31 cellular contexts compared by ENCODE assay signal in the genomic region with DNA sequence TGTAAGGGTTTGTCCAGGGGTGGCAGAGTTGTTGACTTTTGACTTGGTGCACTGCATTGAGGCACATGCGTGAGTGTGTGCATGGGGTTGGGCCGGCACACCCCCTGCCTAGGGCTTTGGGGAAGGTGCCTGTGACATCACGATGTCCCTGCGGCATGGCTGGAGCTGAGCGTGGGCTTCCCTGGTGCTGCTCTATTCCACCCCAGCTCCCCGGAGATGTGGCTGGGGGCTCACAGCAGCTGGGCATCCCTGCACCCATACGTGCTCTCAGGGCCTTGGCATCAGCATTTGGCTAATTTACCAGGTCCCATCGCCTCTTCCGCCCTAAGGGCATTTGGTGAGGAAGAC. TPM values are rescaled to one million over a fixed set of nuclear protein-coding genes. Genes with fewer than 3 reads are reported as not detected.
A peak's percentile ranks its signal among the peaks of the same experiment; 100 is the strongest.
DNase-seq lines count a peak whose midpoint lies in the region; ATAC-seq and TF ChIP-seq lines count a peak whose summit lies in the region.
"Had no signal": no experiment of that assay in that cellular context is flagged by ENCODE, and none has a peak within 500 bp of the region (broad histone marks: within the 10 kb centered on the region; RNA-seq: fewer than 3 reads in every experiment).

No MANE protein-coding gene starts in this region.

- H3K27ac Mint-ChIP-seq in Caco-2 (ENCODE audit: unreplicated experiment) = peak overlapping the region; percentile 97
- peak overlapping the region; percentile 29 for H3K27ac Mint-ChIP-seq in progenitor cell of endocrine pancreas
- H3K27ac Mint-ChIP-seq: activated naive CD8-positive, alpha-beta T cell treated with anti-CD3 and anti-CD28 coated beads for 36 hours; CD8-positive, alpha-beta T cell; T-helper 2 cell treated with Interferon-gamma antibody and Interleukin-4, amounts not matched to agents 5 μg/mL and 100 μg/mL, for 36 hours had no signal

- H3K27me3 Mint-ChIP-seq in Caco-2 (ENCODE audit: insufficient read depth, unreplicated experiment) (no peaks in the 10 kb centered on the region), progenitor cell of endocrine pancreas (no peaks in the 10 kb centered on the region)
- H3K27me3 Mint-ChIP-seq: activated CD4-positive, alpha-beta T cell treated with anti-CD3 and anti-CD28 coated beads, Interleukin-2, amount 10 ng/mL, durations not matched to agents 7 days and 5 days; activated naive CD8-positive, alpha-beta T cell treated with anti-CD3 and anti-CD28 coated beads for 36 hours had no signal

- no peak overlapping the region for H3K4me3 Mint-ChIP-seq in Caco-2 (ENCODE audit: unreplicated experiment)
- no peak overlapping the region for H3K4me3 Mint-ChIP-seq in progenitor cell of endocrine pancreas (ENCODE audit: low read depth)
- H3K4me3 Mint-ChIP-seq: activated CD4-positive, alpha-beta T cell treated with anti-CD3 and anti-CD28 coated beads, Interleukin-2, amount 10 ng/mL, durations not matched to agents 7 days and 5 days; activated naive CD8-positive, alpha-beta T cell treated with anti-CD3 and anti-CD28 coated beads for 36 hours; CD8-positive, alpha-beta T cell; T-helper 2 cell treated with Interferon-gamma antibody and Interleukin-4, amounts not matched to agents 5 μg/mL and 100 μg/mL, for 36 hours had no signal

- BruUV-seq in Caco-2 (replicated peaks; lab: Mats Ljungman, UMichigan) = no TSS peak

- H3K4me1 ChIP-seq in Caco-2 (peaks cover 36% of the 10 kb centered on the region), right atrium auricular region (no peaks in the 10 kb centered on the region), BE2C (no peaks in the 10 kb centered on the region)
- H3K4me1 ChIP-seq: prostate gland had no signal

- H3K27me3 ChIP-seq in Caco-2 (replicated peaks; ENCODE audit: control insufficient read depth, insufficient read depth, low read length) (no peaks in the 10 kb centered on the region), right atrium auricular region (no peaks in the 10 kb centered on the region), BE2C (no peaks in the 10 kb centered on the region)
- H3K27me3 ChIP-seq: neural progenitor cell, tibial nerve had no signal

- intact Hi-C loops in Caco-2 (cut with micrococcal nuclease; ENCODE audit: unreplicated experiment) = no loop called here

- CTCF ChIA-PET in Caco-2 (lab: Charles Lee) = no interaction called here

- H3K9me3 ChIP-seq in Caco-2 (no peaks in the 10 kb centered on the region), right atrium auricular region (no peaks in the 10 kb centered on the region), BE2C (no peaks in the 10 kb centered on the region)
- H3K9me3 ChIP-seq: prostate gland, tibial nerve had no signal

- TF ChIP-seq CTCF in Caco-2 (IDR thresholded peaks at IDR 0.05; ENCODE audit: insufficient read depth in 1 of 2, low read depth in 1 of 2, low read length in 1 of 2, severe bottlenecking in 1 of 2, unreplicated experiment in 1 of 2) = no peak
- TF ChIP-seq CTCF in right atrium auricular region (IDR thresholded peaks at IDR 0.05) = no peak
- no peak for TF ChIP-seq CTCF in progenitor cell of endocrine pancreas (IDR thresholded peaks at IDR 0.05; ENCODE audit: unreplicated experiment)
- no peak for TF ChIP-seq CTCF in BE2C (IDR thresholded peaks at IDR 0.05; ENCODE audit: low read depth, low read length)

- H3K36me3 Mint-ChIP-seq in Caco-2 (ENCODE audit: insufficient read depth, unreplicated experiment) = peaks cover 14% of the 10 kb centered on the region
- H3K36me3 Mint-ChIP-seq in progenitor cell of endocrine pancreas (ENCODE audit: insufficient read depth) = no peaks in the 10 kb centered on the region
- H3K36me3 Mint-ChIP-seq: activated naive CD8-positive, alpha-beta T cell treated with anti-CD3 and anti-CD28 coated beads for 36 hours; CD8-positive, alpha-beta T cell; neural progenitor cell had no signal

- H3K4me3 ChIP-seq in Caco-2 (ENCODE audit: low read depth, low read length) (no peak overlapping the region), right atrium auricular region (no peak overlapping the region), BE2C (ENCODE audit: low read depth, low read length) (no peak overlapping the region)
- H3K4me3 ChIP-seq: GM12878, neural progenitor cell, prostate gland, SK-N-MC, tibial nerve had no signal

- DNase-seq in activated effector memory CD4-positive, alpha-beta T cell treated with anti-CD3 and anti-CD28 coated beads, Interleukin-2, amount 50 U/mL, for 16 hours = peak; percentile 38
- no peak for DNase-seq in activated effector memory CD4-positive, alpha-beta T cell treated with Interleukin-2 at 50 U/mL for 16 hours
- DNase-seq in Caco-2 = peak in 1 of 2 experiments; percentile 12
- DNase-seq in right atrium auricular region (ENCODE audit: low spot score) = peak; percentile 36
- no peak for DNase-seq in progenitor cell of endocrine pancreas (ENCODE audit: low spot score, unreplicated experiment)
- DNase-seq in BE2C = no peak
- no peak for DNase-seq in NCI-H128 (lab: John Stamatoyannopoulos, UW; ENCODE audit: unreplicated experiment)
- DNase-seq: activated CD4-positive, alpha-beta T cell treated with anti-CD3 and anti-CD28 coated beads, Interleukin-2, amount 10 ng/mL, durations not matched to agents 7 days and 5 days; activated naive CD8-positive, alpha-beta T cell treated with anti-CD3 and anti-CD28 coated beads for 36 hours; CD8-positive, alpha-beta T cell; central memory CD4-positive, alpha-beta T cell; DMS 273 treated with DMSO at 0.1 percent for 48 hours; EL; KG1; MM.1S; NCI-H1417; NCI-H2081 treated with DMSO at 0.1 percent for 48 hours; NCI-H226; NCI-H748 treated with DMSO at 0.1 percent for 48 hours; stimulated activated naive CD8-positive, alpha-beta T cell treated with anti-CD3 and anti-CD28 coated beads, Interleukin-15, Interleukin-2, amounts not matched to agents 100 U/mL and 50 U/mL, for 24 hours had no signal

- no peak overlapping the region for H3K27ac ChIP-seq in right atrium auricular region
- H3K27ac ChIP-seq: prostate gland, SK-N-MC had no signal

- no peaks in the 10 kb centered on the region for H3K36me3 ChIP-seq in Caco-2 (ENCODE audit: control insufficient read depth, insufficient read depth, low read length)
- no peaks in the 10 kb centered on the region for H3K36me3 ChIP-seq in right atrium auricular region
- H3K36me3 ChIP-seq in BE2C = no peaks in the 10 kb centered on the region
- H3K36me3 ChIP-seq: neural progenitor cell, prostate gland, tibial nerve had no signal

- POLR2A ChIA-PET in Caco-2 (lab: Charles Lee) = no interaction called here

- peaks cover 29% of the 10 kb centered on the region for H3K4me1 Mint-ChIP-seq in Caco-2 (ENCODE audit: low read depth, unreplicated experiment)
- peaks cover 16% of the 10 kb centered on the region for H3K4me1 Mint-ChIP-seq in progenitor cell of endocrine pancreas (ENCODE audit: low read depth)
- H3K4me1 Mint-ChIP-seq: activated CD4-positive, alpha-beta T cell treated with anti-CD3 and anti-CD28 coated beads, Interleukin-2, amount 10 ng/mL, durations not matched to agents 7 days and 5 days; activated naive CD8-positive, alpha-beta T cell treated with anti-CD3 and anti-CD28 coated beads for 36 hours had no signal

- H3K9me3 Mint-ChIP-seq in Caco-2 (ENCODE audit: unreplicated experiment) = no peaks in the 10 kb centered on the region
- no peaks in the 10 kb centered on the region for H3K9me3 Mint-ChIP-seq in progenitor cell of endocrine pancreas (ENCODE audit: low read depth)
- H3K9me3 Mint-ChIP-seq: activated CD4-positive, alpha-beta T cell treated with anti-CD3 and anti-CD28 coated beads, Interleukin-2, amount 10 ng/mL, durations not matched to agents 7 days and 5 days; activated naive CD8-positive, alpha-beta T cell treated with anti-CD3 and anti-CD28 coated beads for 36 hours; CD8-positive, alpha-beta T cell; neural progenitor cell; T-helper 2 cell treated with Interferon-gamma antibody and Interleukin-4, amounts not matched to agents 5 μg/mL and 100 μg/mL, for 36 hours had no signal

- no peak for ATAC-seq in HG03469 (IDR thresholded peaks at IDR 0.05; ENCODE audit: unreplicated experiment)
- ATAC-seq: CD8-positive, alpha-beta T cell; GM12878; stimulated activated naive CD8-positive, alpha-beta T cell treated with anti-CD3 and anti-CD28 coated beads, Interleukin-15, Interleukin-2, amounts not matched to agents 100 U/mL and 50 U/mL, for 24 hours had no signal

RNA-seq across cellular contexts. Expression of gene PSAPL1, which starts 5.7 kb away (rescaled TPM):
- total RNA-seq in Caco-2 (2022) (14.3 and 14.7 TPM in 2 replicates), right atrium auricular region (under 1 TPM in 1 of 2 donors, not detected in 1; 0.12 TPM), progenitor cell of endocrine pancreas (0.14 and 0.38 TPM in 2 replicates)
- polyA plus RNA-seq in BE2C (2012; ENCODE audit: insufficient read depth, insufficient read length, low read depth) = not detected
- total RNA-seq: activated CD4-positive, alpha-beta T cell treated with anti-CD3 and anti-CD28 coated beads, Interleukin-2, amount 10 ng/mL, durations not matched to agents 7 days and 5 days; activated naive CD8-positive, alpha-beta T cell treated with anti-CD3 and anti-CD28 coated beads for 36 hours; CD8-positive, alpha-beta T cell; dermis microvascular lymphatic vessel endothelial cell; endothelial cell of umbilical vein; GM12878; lung microvascular endothelial cell; RPMI7951 had no signal
- polyA plus RNA-seq: endothelial cell of umbilical vein, GM12878 had no signal

Comparison
In these comparisons a context has a peak if more than half of its experiments do, and no peak if none do; other contexts are left out.
1. DNase-seq: peak in activated effector memory CD4-positive, alpha-beta T cell treated with anti-CD3 and anti-CD28 coated beads, Interleukin-2, amount 50 U/mL, for 16 hours (single experiment) and right atrium auricular region (single experiment); none in activated effector memory CD4-positive, alpha-beta T cell treated with Interleukin-2 at 50 U/mL for 16 hours (single experiment), progenitor cell of endocrine pancreas (single experiment), BE2C (single experiment) and NCI-H128 (single experiment).
2. RNA of gene PSAPL1, which starts 5.7 kb away (total RNA-seq): 14.3 to 14.7 TPM in Caco-2; 0.14 to 0.38 TPM in progenitor cell of endocrine pancreas and 0.12 TPM in right atrium auricular region; every median in the first group is over 10 times any median in the second.